In the genomic region with DNA sequence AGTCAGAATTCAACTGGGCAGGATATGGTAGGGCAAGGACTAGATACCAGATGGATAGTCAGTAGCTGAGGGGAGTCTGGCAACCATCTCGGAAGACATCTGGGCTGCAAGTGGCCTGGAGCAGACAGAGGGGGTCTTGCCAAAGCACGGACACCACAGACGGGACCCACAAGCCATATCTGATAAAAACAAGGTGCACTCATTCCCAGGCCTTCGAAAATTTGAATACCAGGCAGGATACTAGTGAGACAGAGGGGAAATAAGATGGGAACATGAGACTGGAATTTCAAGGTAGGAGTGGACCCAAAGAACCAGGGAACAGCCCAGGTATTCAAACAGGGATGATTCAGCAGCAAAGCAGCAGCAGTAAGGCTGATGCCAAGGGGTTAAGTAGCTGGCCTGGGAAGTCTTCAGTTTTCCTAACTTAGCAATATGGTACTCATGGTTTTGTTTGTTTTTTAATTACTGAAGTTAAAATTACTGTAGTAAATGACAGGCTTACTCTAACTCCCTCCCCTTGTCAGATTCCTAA, we compare ENCODE assay signal across 1 cellular context.
TF ChIP-seq lines count a peak whose summit lies in the region.

No MANE protein-coding gene starts in this region.

TF ChIP-seq in IMR-90, 13 proteins besides CTCF, POLR2A, EP300 and RAD21 (continued from another document):
- no peak for TF ChIP-seq ELK1 (IDR thresholded peaks at IDR 0.05; ENCODE audit: borderline replicate concordance, low read depth, low read length)
- no peak for TF ChIP-seq FOS (IDR thresholded peaks at IDR 0.05; ENCODE audit: low read depth, low read length)
- no peak for TF ChIP-seq CEBPB (IDR thresholded peaks at IDR 0.05; ENCODE audit: low read depth, low read length)
- TF ChIP-seq NFE2L2 (IDR thresholded peaks at IDR 0.05; ENCODE audit: low read depth, low read length) = no peak
- TF ChIP-seq SMC3 (IDR thresholded peaks at IDR 0.05; ENCODE audit: low read depth, low read length) = no peak
- TF ChIP-seq RCOR1 (IDR thresholded peaks at IDR 0.05; ENCODE audit: insufficient replicate concordance, low read length) = no peak
- no peak for TF ChIP-seq MXI1 (IDR thresholded peaks at IDR 0.05; ENCODE audit: borderline replicate concordance, low read depth, low read length)
- TF ChIP-seq MAFK (IDR thresholded peaks at IDR 0.05; ENCODE audit: low read depth, low read length) = no peak
